8 cellular contexts compared by ENCODE assay signal in genomic region chr17:81254955-81255717, GRCh38. TPM values are rescaled to one million over a fixed set of nuclear protein-coding genes. Genes with fewer than 3 reads are reported as not detected.
DNase-seq lines count a peak whose midpoint lies in the region; ATAC-seq and TF ChIP-seq lines count a peak whose summit lies in the region.

No MANE protein-coding gene starts in this region.

- H3K27ac Mint-ChIP-seq in stimulated activated naive CD8-positive, alpha-beta T cell treated with anti-CD3 and anti-CD28 coated beads, Interleukin-15, amount 100 ng/mL, for 72 hours: no peak overlapping the region

- H2AFZ ChIP-seq in Loucy (ENCODE audit: low read length): no peak overlapping the region
- no peak overlapping the region for H2AFZ ChIP-seq in SK-N-SH (ENCODE audit: low read depth)

- H3K4me1 ChIP-seq in Loucy (ENCODE audit: insufficient read depth, low read length, poor library complexity, severe bottlenecking) (peaks cover 4% of the 10 kb centered on the region), SK-N-SH (ENCODE audit: control insufficient read depth in 1 of 2, insufficient read depth in 2 of 2, low read depth in 1 of 2, low read length in 1 of 2) (peaks cover 0 to 42% of the 10 kb centered on the region in 2 experiments; a peak in 1 of 4 replicates), neutrophil (ENCODE audit: control insufficient read depth in 1 of 2, insufficient read depth in 1 of 2, low read depth in 1 of 2, low read length in 1 of 2) (peaks cover 18% of the 10 kb centered on the region in 2 experiments)

- TF ChIP-seq CTCF in Loucy (conservative IDR thresholded peaks at IDR 0.05; ENCODE audit: low read length): peak; percentile 19; the same call in 1 of the 2 replicates
- TF ChIP-seq CTCF in SK-N-SH (IDR thresholded peaks at IDR 0.05): peak; percentile 36
- TF ChIP-seq CTCF in fibroblast of pulmonary artery (IDR thresholded peaks at IDR 0.05; ENCODE audit: low read length, missing control alignments): peak; percentile 69
- peak; percentile 50 for TF ChIP-seq CTCF in neutrophil (IDR thresholded peaks at IDR 0.05)

- H3K27ac ChIP-seq in SK-N-SH (ENCODE audit: low read depth in 2 of 2, low read length in 1 of 2) (no peak overlapping the region), neutrophil (peak overlapping the region; percentile 58)

- TF ChIP-seq RAD21 in SK-N-SH (IDR thresholded peaks at IDR 0.05; ENCODE audit: low read length): peak; percentile 26; the same call in 1 of the 2 replicates

- H3K9ac ChIP-seq in Loucy (ENCODE audit: low read depth, low read length, poor library complexity, severe bottlenecking) (no peak overlapping the region), SK-N-SH (no peak overlapping the region)

- H4K20me1 ChIP-seq in Loucy (ENCODE audit: insufficient read depth, low read length, poor library complexity, severe bottlenecking): no peaks in the 10 kb centered on the region
- H4K20me1 ChIP-seq in SK-N-SH (ENCODE audit: insufficient read depth): peaks cover 16% of the 10 kb centered on the region

- ATAC-seq in stimulated activated naive CD8-positive, alpha-beta T cell treated with anti-CD3 and anti-CD28 coated beads, Interleukin-15, amount 100 ng/mL, for 72 hours: no peak

- 83% methylated on average over 33 of the region's 35 CpGs for WGBS in SK-N-SH (ENCODE audit: low lambda C conversion rate)

- no peaks in the 10 kb centered on the region for H3K9me3 ChIP-seq in Loucy (ENCODE audit: insufficient read depth, low read depth, low read length)
- H3K9me3 ChIP-seq in SK-N-SH: no peaks in the 10 kb centered on the region
- H3K9me3 ChIP-seq in neutrophil: no peaks in the 10 kb centered on the region

- H3K9me3 Mint-ChIP-seq in stimulated activated naive CD8-positive, alpha-beta T cell treated with anti-CD3 and anti-CD28 coated beads, Interleukin-15, amount 100 ng/mL, for 72 hours: no peaks in the 10 kb centered on the region

- POLR2A ChIA-PET in SK-N-SH (lab: Yijun Ruan, JAX): no interaction called here

- CTCF ChIA-PET in SK-N-SH (lab: Yijun Ruan, JAX): interaction anchor here (0.7 to 11.3 kb wide), 13 partner anchors 10 to 346 kb away, joined by 3 to 140 read pairs (median 7); partner anchors contain the start of genes NDUFAF8, SLC38A10 and TEPSIN

- no peaks in the 10 kb centered on the region for H3K27me3 Mint-ChIP-seq in stimulated activated naive CD8-positive, alpha-beta T cell treated with anti-CD3 and anti-CD28 coated beads, Interleukin-15, amount 100 ng/mL, for 72 hours

- H3K36me3 ChIP-seq in Loucy (ENCODE audit: insufficient read depth, low read length) (peaks cover 18% of the 10 kb centered on the region; the same call in 1 of the 2 replicates), SK-N-SH (replicated peaks in 1 of 2; ENCODE audit: control insufficient read depth in 1 of 2, insufficient read depth in 2 of 2, low read length in 1 of 2) (peaks cover 33 to 55% of the 10 kb centered on the region in 2 experiments), neutrophil (peaks cover 80% of the 10 kb centered on the region)

- H3K4me1 Mint-ChIP-seq in stimulated activated naive CD8-positive, alpha-beta T cell treated with anti-CD3 and anti-CD28 coated beads, Interleukin-15, amount 100 ng/mL, for 72 hours: peaks cover 34% of the 10 kb centered on the region

- H3K27me3 ChIP-seq in Loucy (ENCODE audit: insufficient read depth, low read length, poor library complexity, severe bottlenecking): no peaks in the 10 kb centered on the region
- no peaks in the 10 kb centered on the region for H3K27me3 ChIP-seq in SK-N-SH (ENCODE audit: insufficient read depth)
- no peaks in the 10 kb centered on the region for H3K27me3 ChIP-seq in neutrophil

- no peak overlapping the region for H3K4me3 Mint-ChIP-seq in stimulated activated naive CD8-positive, alpha-beta T cell treated with anti-CD3 and anti-CD28 coated beads, Interleukin-15, amount 100 ng/mL, for 72 hours

- H3K4me2 ChIP-seq in Loucy (ENCODE audit: low read depth, low read length, poor library complexity, severe bottlenecking): no peak overlapping the region
- no peak overlapping the region for H3K4me2 ChIP-seq in SK-N-SH

- H3F3A ChIP-seq in Loucy (ENCODE audit: low read depth) (no peaks in the 10 kb centered on the region), SK-N-SH (replicated peaks; ENCODE audit: insufficient read depth) (no peaks in the 10 kb centered on the region)

- H3K79me2 ChIP-seq in Loucy (ENCODE audit: insufficient read depth, low read length): peaks cover 9% of the 10 kb centered on the region; the same call in 1 of the 2 replicates
- peaks cover 13% of the 10 kb centered on the region; the same call in 1 of the 2 replicates for H3K79me2 ChIP-seq in SK-N-SH (ENCODE audit: insufficient read depth)

- no peak for TF ChIP-seq EP300 in SK-N-SH (IDR thresholded peaks at IDR 0.05; ENCODE audit: borderline replicate concordance in 1 of 2, low read depth in 1 of 2, low read length in 1 of 2)

- H3K4me3 ChIP-seq in Loucy (ENCODE audit: low read length, poor library complexity, severe bottlenecking) (no peak overlapping the region), SK-N-SH (ENCODE audit: low read depth in 2 of 2, low read length in 1 of 2) (no peak overlapping the region), fibroblast of pulmonary artery (replicated peaks; ENCODE audit: low read depth, low read length) (no peak overlapping the region), neutrophil (ENCODE audit: low read depth in 1 of 2, low read length in 1 of 2) (peak overlapping the region; percentile 34 to 36)

- peak; percentile 87 for DNase-seq in AG08396 (ENCODE audit: low spot score)
- no peak for DNase-seq in SK-N-SH
- DNase-seq in fibroblast of pulmonary artery (ENCODE audit: low read depth): peak; percentile 79
- DNase-seq in stimulated activated naive CD8-positive, alpha-beta T cell treated with anti-CD3 and anti-CD28 coated beads, Interleukin-15, amount 100 ng/mL, for 72 hours: no peak
- no peak for DNase-seq in activated naive CD4-positive, alpha-beta T cell treated with Interleukin-2 at 50 U/mL for 16 hours
- DNase-seq in middle frontal gyrus (ENCODE audit: extremely low spot score, low spot score): no peak

- H3K9me2 ChIP-seq in Loucy (replicated peaks; ENCODE audit: low read depth, low read length) (no peaks in the 10 kb centered on the region), SK-N-SH (no peaks in the 10 kb centered on the region)

TF ChIP-seq in SK-N-SH, 30 proteins besides CTCF, POLR2A, EP300 and RAD21:
- TF ChIP-seq CHD2 (IDR thresholded peaks at IDR 0.05; ENCODE audit: low read length, partially characterized antibody) (no peak), FOXM1 (IDR thresholded peaks at IDR 0.05; ENCODE audit: low read depth) (no peak), RXRA (IDR thresholded peaks at IDR 0.05; ENCODE audit: borderline replicate concordance, low read depth) (no peak), ELF1 (IDR thresholded peaks at IDR 0.05) (no peak), RCOR1 (IDR thresholded peaks at IDR 0.05; ENCODE audit: low read length) (no peak), TAF1 (IDR thresholded peaks at IDR 0.05; ENCODE audit: borderline replicate concordance, low read depth, low read length) (no peak), USF2 (IDR thresholded peaks at IDR 0.05; ENCODE audit: borderline replicate concordance, low read depth, low read length) (no peak), FOXJ3 (CRISPR knock-in tag; IDR thresholded peaks at IDR 0.05) (no peak), TCF12 (IDR thresholded peaks at IDR 0.05) (no peak), SIN3A (IDR thresholded peaks at IDR 0.05; ENCODE audit: borderline replicate concordance, low read depth, low read length) (no peak)

RNA-seq across cellular contexts. Expression of gene NDUFAF8, which starts 16.0 kb away (rescaled TPM):
- polyA plus RNA-seq in SK-N-SH (2012; rRNA removed): 194 and 229 TPM in 2 replicates
- polyA plus RNA-seq in SK-N-SH (2012; cell fraction: cytosol; rRNA removed): 230 and 349 TPM in 2 replicates
- 139 and 227 TPM in 2 replicates for polyA plus RNA-seq in SK-N-SH (2012; cell fraction: nucleus; rRNA removed)

RNA-seq across cellular contexts. Expression of gene TEPSIN, which starts 16.3 kb away (rescaled TPM):
- polyA plus RNA-seq in SK-N-SH (2012; rRNA removed): 35.3 and 36.1 TPM in 2 replicates
- polyA plus RNA-seq in SK-N-SH (2012; cell fraction: cytosol; rRNA removed): 4.6 and 9.6 TPM in 2 replicates
- polyA plus RNA-seq in SK-N-SH (2012; cell fraction: nucleus; rRNA removed): 379 and 617 TPM in 2 replicates

RNA-seq across cellular contexts. Expression of gene CEP131, which starts 32.4 kb away (rescaled TPM):
- 26.5 and 34.8 TPM in 2 replicates for polyA plus RNA-seq in SK-N-SH (2012; rRNA removed)
- polyA plus RNA-seq in SK-N-SH (2012; cell fraction: cytosol; rRNA removed): 12.9 and 16.3 TPM in 2 replicates
- polyA plus RNA-seq in SK-N-SH (2012; cell fraction: nucleus; rRNA removed): 196 and 378 TPM in 2 replicates

RNA-seq across cellular contexts. Expression of gene SLC38A10, which starts 40.0 kb away (rescaled TPM):
- 64.3 and 82.2 TPM in 2 replicates for polyA plus RNA-seq in SK-N-SH (2012; rRNA removed)
- polyA plus RNA-seq in SK-N-SH (2012; cell fraction: cytosol; rRNA removed): 29.3 and 49.2 TPM in 2 replicates
- polyA plus RNA-seq in SK-N-SH (2012; cell fraction: nucleus; rRNA removed): 190 and 211 TPM in 2 replicates

Comparison
In these comparisons a context has a peak if more than half of its experiments do, and no peak if none do; other contexts are left out.
1. DNase-seq: peak in AG08396 (single experiment) and fibroblast of pulmonary artery (single experiment); none in SK-N-SH (single experiment), stimulated activated naive CD8-positive, alpha-beta T cell treated with anti-CD3 and anti-CD28 coated beads, Interleukin-15, amount 100 ng/mL, for 72 hours (0 of 2), activated naive CD4-positive, alpha-beta T cell treated with Interleukin-2 at 50 U/mL for 16 hours (single experiment) and middle frontal gyrus (single experiment).
2. H3K4me3 ChIP-seq: peak in neutrophil (2 of 2); none in Loucy (single experiment), SK-N-SH (0 of 2) and fibroblast of pulmonary artery (single experiment).
3. CTCF ChIP-seq: peak in every context shown above with its lines; median percentile 69 in fibroblast of pulmonary artery; 50 in neutrophil; 36 in SK-N-SH; 19 in Loucy.